ENCODE assay signal across 29 cellular contexts in the genomic region with DNA sequence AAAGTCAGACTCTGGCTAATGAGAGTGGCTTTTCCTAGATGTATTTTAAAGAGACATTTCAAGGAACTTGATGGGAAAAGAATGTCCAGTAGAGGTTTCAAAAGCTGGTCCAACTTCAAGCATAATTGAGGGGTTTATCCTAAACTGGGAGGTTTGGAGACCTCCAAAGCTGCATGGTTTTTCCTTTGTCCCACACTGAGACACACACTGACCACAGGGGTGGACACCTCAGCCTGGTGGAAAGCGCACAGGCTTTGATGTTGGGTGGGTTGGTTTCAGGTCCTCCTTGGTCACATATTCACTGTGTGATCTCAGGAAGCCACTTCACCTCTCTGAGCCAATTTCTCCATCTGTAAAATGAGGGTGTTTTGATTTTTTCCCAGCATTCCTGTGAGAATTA. TPM values are rescaled to one million over a fixed set of nuclear protein-coding genes. Genes with fewer than 3 reads are reported as not detected.
"Had no signal": no experiment of that assay in that cellular context is flagged by ENCODE, and none has a peak within 500 bp of the region (broad histone marks: within the 10 kb centered on the region; RNA-seq: fewer than 3 reads in every experiment).

No MANE protein-coding gene starts in this region.

- H3K27ac Mint-ChIP-seq: activated CD4-positive, alpha-beta memory T cell treated with anti-CD3 and anti-CD28 coated beads for 36 hours; activated CD4-positive, alpha-beta T cell treated with anti-CD3 and anti-CD28 coated beads, Interleukin-2, amount 10 ng/mL, durations not matched to agents 24 days and 14 days; activated naive CD4-positive, alpha-beta T cell treated with anti-CD3 and anti-CD28 coated beads, Interleukin-2, amount 10 ng/mL, durations not matched to agents 7 days and 5 days; activated naive CD8-positive, alpha-beta T cell treated with anti-CD3 and anti-CD28 coated beads, Interleukin-2, amount 10 ng/mL, durations not matched to agents 7 days and 5 days; activated T-helper 1 cell treated with anti-CD3 and anti-CD28 coated beads, Interleukin-12 subunit alpha, Interleukin-12 subunit beta, Interleukin-2, Interleukin-4 antibody, amounts not matched to agents 30 ng/mL and 10 ng/mL and 1 ng/mL, durations not matched to agents 14 hours and 24 hours and 36 hours; T-helper 17 cell had no signal

- H3K36me3 ChIP-seq: brain microvascular endothelial cell, left ventricle myocardium inferior, sigmoid colon, vagina had no signal

- ATAC-seq: psoas muscle, T-helper 17 cell had no signal

- H3K36me3 Mint-ChIP-seq: activated CD4-positive, alpha-beta memory T cell treated with anti-CD3 and anti-CD28 coated beads for 36 hours had no signal

- DNase-seq: activated CD4-positive, alpha-beta memory T cell treated with anti-CD3 and anti-CD28 coated beads for 36 hours; activated CD4-positive, alpha-beta T cell treated with anti-CD3 and anti-CD28 coated beads, Interleukin-2, amount 10 ng/mL, durations not matched to agents 24 days and 14 days; activated CD4-positive, CD25-positive, alpha-beta regulatory T cell treated with anti-CD3 and anti-CD28 coated beads, Interleukin-2, amount 50 U/mL, for 72 hours; activated CD8-positive, alpha-beta memory T cell treated with anti-CD3 and anti-CD28 coated beads, Interleukin-2, amount 50 U/mL, for 4 hours; activated gamma-delta T cell; activated naive CD4-positive, alpha-beta T cell treated with anti-CD3 and anti-CD28 coated beads, Interleukin-2, amount 10 ng/mL, durations not matched to agents 7 days and 5 days; activated naive CD8-positive, alpha-beta T cell treated with anti-CD3 and anti-CD28 coated beads, Interleukin-2, amount 10 ng/mL, durations not matched to agents 7 days and 5 days; activated T-cell treated with anti-CD3 and anti-CD28 coated beads, Interleukin-2, amount 50 U/mL, for 1 hour; amniotic stem cell; brain microvascular endothelial cell; foreskin fibroblast; head of caudate nucleus; left ventricle myocardium inferior; mesendoderm; occipital lobe; psoas muscle; sigmoid colon; small intestine; stimulated activated CD4-positive, alpha-beta T cell treated with anti-CD3 and anti-CD28 coated beads, Interleukin-2, amount 100 ng/mL, for 24 hours; stimulated activated naive CD4-positive, alpha-beta T cell; T-helper 17 cell; testis; trophoblast cell had no signal

- H3K27me3 ChIP-seq: testis, vagina had no signal

- H3K9ac ChIP-seq: parathyroid adenoma had no signal

- H3K9me3 ChIP-seq: left ventricle myocardium inferior, psoas muscle, sigmoid colon, testis, vagina had no signal

- H3K4me3 ChIP-seq: left ventricle myocardium inferior, lung, psoas muscle, sigmoid colon, testis, vagina had no signal

- H3K79me2 ChIP-seq: parathyroid adenoma had no signal

- H3K4me3 Mint-ChIP-seq: activated CD4-positive, alpha-beta memory T cell treated with anti-CD3 and anti-CD28 coated beads for 36 hours; activated CD4-positive, alpha-beta T cell treated with anti-CD3 and anti-CD28 coated beads, Interleukin-2, amount 10 ng/mL, durations not matched to agents 24 days and 14 days; activated naive CD4-positive, alpha-beta T cell treated with anti-CD3 and anti-CD28 coated beads, Interleukin-2, amount 10 ng/mL, durations not matched to agents 7 days and 5 days; activated naive CD8-positive, alpha-beta T cell treated with anti-CD3 and anti-CD28 coated beads, Interleukin-2, amount 10 ng/mL, durations not matched to agents 7 days and 5 days; activated T-helper 1 cell treated with anti-CD3 and anti-CD28 coated beads, Interleukin-12 subunit alpha, Interleukin-12 subunit beta, Interleukin-2, Interleukin-4 antibody, amounts not matched to agents 30 ng/mL and 10 ng/mL and 1 ng/mL, durations not matched to agents 14 hours and 24 hours and 36 hours had no signal

- H2AFZ ChIP-seq: parathyroid adenoma had no signal

- H3K4me1 ChIP-seq: parathyroid adenoma, psoas muscle had no signal

- H3K9me3 Mint-ChIP-seq: activated CD4-positive, alpha-beta memory T cell treated with anti-CD3 and anti-CD28 coated beads for 36 hours; activated CD4-positive, alpha-beta T cell treated with anti-CD3 and anti-CD28 coated beads, Interleukin-2, amount 10 ng/mL, durations not matched to agents 24 days and 14 days; activated naive CD4-positive, alpha-beta T cell treated with anti-CD3 and anti-CD28 coated beads, Interleukin-2, amount 10 ng/mL, durations not matched to agents 7 days and 5 days; activated naive CD8-positive, alpha-beta T cell treated with anti-CD3 and anti-CD28 coated beads, Interleukin-2, amount 10 ng/mL, durations not matched to agents 7 days and 5 days; activated T-helper 1 cell treated with anti-CD3 and anti-CD28 coated beads, Interleukin-12 subunit alpha, Interleukin-12 subunit beta, Interleukin-2, Interleukin-4 antibody, amounts not matched to agents 30 ng/mL and 10 ng/mL and 1 ng/mL, durations not matched to agents 14 hours and 24 hours and 36 hours; nephron had no signal

- H3K27ac ChIP-seq: brain microvascular endothelial cell, left ventricle myocardium inferior, parathyroid adenoma, psoas muscle, sigmoid colon, testis, vagina had no signal

RNA-seq across cellular contexts. Expression of gene SPON1, which starts 4.0 kb away (rescaled TPM):
- polyA plus RNA-seq: endothelial cell of umbilical vein had no signal
